In the genomic region with DNA sequence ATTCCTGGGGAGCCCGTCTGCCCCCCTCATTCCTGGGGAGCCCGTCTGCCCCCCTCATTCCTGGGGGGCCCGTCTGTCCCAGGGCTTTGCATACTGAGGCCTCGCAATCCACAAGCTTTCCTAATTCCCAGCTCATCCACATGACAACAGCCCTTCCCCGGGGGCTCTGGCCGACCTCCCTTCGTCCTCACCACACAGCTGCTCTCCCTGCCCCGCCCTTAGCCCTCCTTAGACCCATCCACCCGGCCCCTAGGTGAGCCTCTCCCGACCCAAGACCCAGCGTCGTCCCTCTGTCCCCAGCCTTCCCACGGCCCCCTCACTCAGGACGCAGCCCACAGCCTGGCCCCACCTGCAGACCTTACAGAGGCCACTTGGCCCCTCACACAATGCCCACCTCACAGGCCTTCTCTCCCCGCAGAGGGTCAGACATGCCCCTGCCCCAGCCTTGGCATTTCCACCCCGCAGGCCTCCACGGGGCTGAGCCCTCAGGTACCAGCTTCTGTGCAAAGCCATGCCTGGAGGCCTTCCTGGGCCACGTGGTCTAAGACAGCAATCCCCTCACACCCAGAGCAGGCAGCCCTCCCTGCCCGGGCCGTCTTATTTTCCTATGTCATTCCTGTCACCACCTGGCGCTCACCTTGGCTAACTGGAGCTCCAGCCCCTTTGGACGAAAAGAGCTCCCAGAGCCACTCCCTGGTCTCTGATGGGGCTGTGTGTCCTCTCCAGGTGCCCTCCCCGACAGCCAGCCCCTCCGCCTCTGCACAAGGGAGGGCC, we compare ENCODE assay signal across 22 cellular contexts. TPM values are rescaled to one million over a fixed set of nuclear protein-coding genes. Genes with fewer than 3 reads are reported as not detected.
DNase-seq lines count a peak whose midpoint lies in the region; ATAC-seq, FAIRE-seq and TF ChIP-seq lines count a peak whose summit lies in the region.
"Had no signal": no experiment of that assay in that cellular context is flagged by ENCODE, and none has a peak within 500 bp of the region (broad histone marks: within the 10 kb centered on the region; RNA-seq: fewer than 3 reads in every experiment).

No MANE protein-coding gene starts in this region.

- H3K4me3 ChIP-seq in GM23338 (0 out of 2 replicates have a peak overlapping the region, but pooled peaks have one; percentile 28), MG63 (no peak overlapping the region)
- H3K4me3 ChIP-seq: GM12878, SJSA1 had no signal

- H3K4me3 Mint-ChIP-seq in GM23338, result peak overlapping the region; percentile 7; the same call in 1 of the 3 replicates
- H3K4me3 Mint-ChIP-seq in glutamatergic neuron (ENCODE audit: unreplicated experiment), result peak overlapping the region; percentile 64
- peak overlapping the region; percentile 71 for H3K4me3 Mint-ChIP-seq in neural crest cell
- H3K4me3 Mint-ChIP-seq in activated naive CD4-positive, alpha-beta T cell treated with anti-CD3 and anti-CD28 coated beads for 36 hours, result no peak overlapping the region
- H3K4me3 Mint-ChIP-seq: CD14-positive monocyte, HFFc6 had no signal

- peak overlapping the region; percentile 67 for H3K4me2 ChIP-seq in GM23338

- ATAC-seq in GM23338, result peak; percentile 47
- ATAC-seq: GM12878, Right ventricle myocardium inferior had no signal

- H3K4me1 ChIP-seq in GM23338 (ENCODE audit: insufficient read depth), result peaks cover 14% of the 10 kb centered on the region

- H3K9me3 ChIP-seq in MG63, result no peaks in the 10 kb centered on the region

- peaks cover 10% of the 10 kb centered on the region; the same call in 1 of the 2 replicates for H3F3A ChIP-seq in GM23338 (replicated peaks; ENCODE audit: low read depth)

- no peaks in the 10 kb centered on the region for H3K27me3 ChIP-seq in GM23338 (ENCODE audit: insufficient read depth)
- no peaks in the 10 kb centered on the region for H3K27me3 ChIP-seq in MG63

- H3K27me3 Mint-ChIP-seq in GM23338 (ENCODE audit: insufficient read depth, low read depth, poor library complexity) (peaks cover 18% of the 10 kb centered on the region), glutamatergic neuron (ENCODE audit: unreplicated experiment) (peaks cover 6% of the 10 kb centered on the region), neural crest cell (ENCODE audit: low read depth) (peaks cover 28% of the 10 kb centered on the region)
- peaks cover 24% of the 10 kb centered on the region for H3K27me3 Mint-ChIP-seq in activated naive CD4-positive, alpha-beta T cell treated with anti-CD3 and anti-CD28 coated beads for 36 hours (ENCODE audit: low read depth)

- H3K9me3 Mint-ChIP-seq in GM23338, result 0 out of 3 replicates have a peak, but pooled peaks cover 5% of the 10 kb centered on the region
- peaks cover 19% of the 10 kb centered on the region for H3K9me3 Mint-ChIP-seq in glutamatergic neuron (ENCODE audit: unreplicated experiment)
- H3K9me3 Mint-ChIP-seq in neural crest cell, result no peaks in the 10 kb centered on the region
- H3K9me3 Mint-ChIP-seq in activated naive CD4-positive, alpha-beta T cell treated with anti-CD3 and anti-CD28 coated beads for 36 hours, result no peaks in the 10 kb centered on the region
- H3K9me3 Mint-ChIP-seq: CD14-positive monocyte, HFFc6 had no signal

- CTCF ChIA-PET in activated naive CD4-positive, alpha-beta T cell treated with anti-CD3 and anti-CD28 coated beads for 36 hours (lab: Charles Lee), result no interaction called here

- no peak for FAIRE-seq in D721Med (lab: Jason Lieb, UNC)
- FAIRE-seq: A204.1, GM12878, RCC 7860 had no signal

- H3K36me3 Mint-ChIP-seq in GM23338 (ENCODE audit: low read depth) (peaks cover 7% of the 10 kb centered on the region; the same call in 2 of the 3 replicates), glutamatergic neuron (ENCODE audit: unreplicated experiment) (no peaks in the 10 kb centered on the region), neural crest cell (ENCODE audit: low read depth) (no peaks in the 10 kb centered on the region)
- H3K36me3 Mint-ChIP-seq in activated naive CD4-positive, alpha-beta T cell treated with anti-CD3 and anti-CD28 coated beads for 36 hours (ENCODE audit: low read depth), result no peaks in the 10 kb centered on the region

- H3K4me1 Mint-ChIP-seq in GM23338 (peaks cover 46% of the 10 kb centered on the region), glutamatergic neuron (ENCODE audit: low read depth, unreplicated experiment) (peaks cover 36% of the 10 kb centered on the region), neural crest cell (peaks cover 16% of the 10 kb centered on the region)
- H3K4me1 Mint-ChIP-seq in activated naive CD4-positive, alpha-beta T cell treated with anti-CD3 and anti-CD28 coated beads for 36 hours (ENCODE audit: low read depth), result peaks cover 3% of the 10 kb centered on the region

- peaks cover 6% of the 10 kb centered on the region for H3K79me2 ChIP-seq in GM23338 (replicated peaks; ENCODE audit: insufficient read depth)

- TF ChIP-seq CTCF in GM23338 (conservative IDR thresholded peaks at IDR 0.05; ENCODE audit: low read depth in 2 of 2) (no peak), glutamatergic neuron (IDR thresholded peaks at IDR 0.05; ENCODE audit: partially characterized antibody, unreplicated experiment) (no peak), neural crest cell (conservative IDR thresholded peaks at IDR 0.05) (no peak), D721Med (IDR thresholded peaks at IDR 0.05; ENCODE audit: insufficient read depth, missing control alignments) (no peak)

- intact Hi-C loops in activated naive CD4-positive, alpha-beta T cell treated with anti-CD3 and anti-CD28 coated beads for 36 hours (cut with micrococcal nuclease), result no loop called here

- H3K27ac ChIP-seq in GM23338 (ENCODE audit: low read depth), result no peak overlapping the region
- H3K27ac ChIP-seq: SJSA1 had no signal

- 0 out of 2 replicates have a peak overlapping the region, but pooled peaks have one; percentile 47 for H2AFZ ChIP-seq in GM23338

- H3K36me3 ChIP-seq in GM23338 (ENCODE audit: insufficient read depth), result no peaks in the 10 kb centered on the region
- H3K36me3 ChIP-seq in MG63, result peaks cover 7% of the 10 kb centered on the region
- H3K36me3 ChIP-seq: SJSA1 had no signal

- no peaks in the 10 kb centered on the region for H4K20me1 ChIP-seq in GM23338 (replicated peaks; ENCODE audit: insufficient read depth)

- H3K9me2 ChIP-seq in GM23338 (ENCODE audit: insufficient read depth), result no peaks in the 10 kb centered on the region

- peak; percentile 66 for DNase-seq in GM23338 (ENCODE audit: low spot score)
- peak; percentile 34 for DNase-seq in NCI-H526 treated with DMSO at 0.1 percent for 48 hours (lab: John Stamatoyannopoulos, UW)
- peak; percentile 64 for DNase-seq in glutamatergic neuron
- no peak for DNase-seq in neural crest cell (ENCODE audit: low read depth, low spot score)
- DNase-seq in activated naive CD4-positive, alpha-beta T cell treated with anti-CD3 and anti-CD28 coated beads for 36 hours, result no peak
- no peak for DNase-seq in MG63
- no peak for DNase-seq in D721Med (ENCODE audit: insufficient read length, low spot score)
- DNase-seq: EL, HFFc6, KG1, NCI-H1105, NCI-H2029 treated with DMSO at 0.1 percent for 48 hours, NCI-H226, NCI-H510A treated with DMSO at 0.1 percent for 48 hours, OCI-M1, T-helper 1 cell had no signal

- H3K27ac Mint-ChIP-seq in GM23338, result 0 out of 2 replicates have a peak overlapping the region, but pooled peaks have one; percentile 25
- H3K27ac Mint-ChIP-seq in glutamatergic neuron (ENCODE audit: unreplicated experiment), result peak overlapping the region; percentile 59
- H3K27ac Mint-ChIP-seq in neural crest cell (ENCODE audit: unreplicated experiment), result no peak overlapping the region
- no peak overlapping the region for H3K27ac Mint-ChIP-seq in activated naive CD4-positive, alpha-beta T cell treated with anti-CD3 and anti-CD28 coated beads for 36 hours
- H3K27ac Mint-ChIP-seq: HFFc6 had no signal

TF ChIP-seq in GM23338, 12 proteins besides CTCF, POLR2A, EP300 and RAD21:
- TF ChIP-seq STAT1 (IDR thresholded peaks at IDR 0.05; ENCODE audit: unreplicated experiment), result no peak
- TF ChIP-seq, protein P1, sequence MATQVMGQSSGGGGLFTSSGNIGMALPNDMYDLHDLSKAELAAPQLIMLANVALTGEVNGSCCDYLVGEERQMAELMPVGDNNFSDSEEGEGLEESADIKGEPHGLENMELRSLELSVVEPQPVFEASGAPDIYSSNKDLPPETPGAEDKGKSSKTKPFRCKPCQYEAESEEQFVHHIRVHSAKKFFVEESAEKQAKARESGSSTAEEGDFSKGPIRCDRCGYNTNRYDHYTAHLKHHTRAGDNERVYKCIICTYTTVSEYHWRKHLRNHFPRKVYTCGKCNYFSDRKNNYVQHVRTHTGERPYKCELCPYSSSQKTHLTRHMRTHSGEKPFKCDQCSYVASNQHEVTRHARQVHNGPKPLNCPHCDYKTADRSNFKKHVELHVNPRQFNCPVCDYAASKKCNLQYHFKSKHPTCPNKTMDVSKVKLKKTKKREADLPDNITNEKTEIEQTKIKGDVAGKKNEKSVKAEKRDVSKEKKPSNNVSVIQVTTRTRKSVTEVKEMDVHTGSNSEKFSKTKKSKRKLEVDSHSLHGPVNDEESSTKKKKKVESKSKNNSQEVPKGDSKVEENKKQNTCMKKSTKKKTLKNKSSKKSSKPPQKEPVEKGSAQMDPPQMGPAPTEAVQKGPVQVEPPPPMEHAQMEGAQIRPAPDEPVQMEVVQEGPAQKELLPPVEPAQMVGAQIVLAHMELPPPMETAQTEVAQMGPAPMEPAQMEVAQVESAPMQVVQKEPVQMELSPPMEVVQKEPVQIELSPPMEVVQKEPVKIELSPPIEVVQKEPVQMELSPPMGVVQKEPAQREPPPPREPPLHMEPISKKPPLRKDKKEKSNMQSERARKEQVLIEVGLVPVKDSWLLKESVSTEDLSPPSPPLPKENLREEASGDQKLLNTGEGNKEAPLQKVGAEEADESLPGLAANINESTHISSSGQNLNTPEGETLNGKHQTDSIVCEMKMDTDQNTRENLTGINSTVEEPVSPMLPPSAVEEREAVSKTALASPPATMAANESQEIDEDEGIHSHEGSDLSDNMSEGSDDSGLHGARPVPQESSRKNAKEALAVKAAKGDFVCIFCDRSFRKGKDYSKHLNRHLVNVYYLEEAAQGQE (IDR thresholded peaks at IDR 0.05; ENCODE audit: unreplicated experiment), result no peak
- TF ChIP-seq EZH2phosphoT487 (IDR thresholded peaks at IDR 0.05; ENCODE audit: unreplicated experiment), result no peak
- TF ChIP-seq ZNF331 (CRISPR knock-in tag; IDR thresholded peaks at IDR 0.05; ENCODE audit: low read depth), result no peak
- TF ChIP-seq EZH2 (IDR thresholded peaks at IDR 0.05; ENCODE audit: low read depth, unreplicated experiment), result no peak

RNA-seq across cellular contexts. Expression of a gene that starts 3.5 kb away (rescaled TPM):
- 24.8 and 26.8 TPM in 2 replicates for total RNA-seq in GM23338 (2014; rRNA removed; shearing (Covaris generic))
- 7.6 and 8.0 TPM in 2 replicates for polyA plus RNA-seq in GM23338 (2016; fragmentation: Nextera tagmentation; extraction: Ambion mirVana)
- total RNA-seq in glutamatergic neuron (ENCODE audit: unreplicated experiment) (199 TPM), neural crest cell (21.9 and 22.7 TPM in 2 replicates)
- total RNA-seq in activated naive CD4-positive, alpha-beta T cell treated with anti-CD3 and anti-CD28 coated beads for 36 hours, result under 1 TPM; 0.26 to 0.91 TPM
- 48.3 and 52.6 TPM in 2 replicates for total RNA-seq in MG63 (2014; rRNA removed; shearing (Covaris generic); ENCODE audit: low replicate concordance)
- polyA plus RNA-seq: GM12878 had no signal

Comparison
In these comparisons a context has a peak if more than half of its experiments do, and no peak if none do; other contexts are left out.
1. DNase-seq: peak in GM23338 (single experiment), NCI-H526 treated with DMSO at 0.1 percent for 48 hours (single experiment) and glutamatergic neuron (single experiment); none in neural crest cell (single experiment), activated naive CD4-positive, alpha-beta T cell treated with anti-CD3 and anti-CD28 coated beads for 36 hours (single experiment), MG63 (single experiment) and D721Med (single experiment).
2. H3K27ac Mint-ChIP-seq: peak in GM23338 (single experiment) and glutamatergic neuron (single experiment); none in neural crest cell (single experiment) and activated naive CD4-positive, alpha-beta T cell treated with anti-CD3 and anti-CD28 coated beads for 36 hours (single experiment).
3. RNA of a gene that starts 3.5 kb away (total RNA-seq): 199 TPM in glutamatergic neuron (single experiment), 48.3 to 52.6 TPM in MG63, 24.8 to 26.8 TPM in GM23338 and 21.9 to 22.7 TPM in neural crest cell; 0.26 to 0.91 TPM in activated naive CD4-positive, alpha-beta T cell treated with anti-CD3 and anti-CD28 coated beads for 36 hours; every median in the first group is over 10 times any median in the second.